Comparison of ENCODE assay signal across 21 cellular contexts in genomic region chr3:151599103-151599672, GRCh38.
DNase-seq lines count a peak whose midpoint lies in the region; FAIRE-seq and TF ChIP-seq lines count a peak whose summit lies in the region.
"Had no signal": no experiment of that assay in that cellular context is flagged by ENCODE, and none has a peak within 500 bp of the region (broad histone marks: within the 10 kb centered on the region; RNA-seq: fewer than 3 reads in every experiment).

No MANE protein-coding gene starts in this region.

- DNase-seq in ELF-1 (ENCODE audit: low read depth, low spot score), result peak; percentile 57
- DNase-seq in OCI-M2 (lab: John Stamatoyannopoulos, UW; ENCODE audit: unreplicated experiment), result peak; percentile 22
- DNase-seq in endodermal cell, result peak; percentile 64
- DNase-seq in nephron progenitor cell, result peak; percentile 10
- DNase-seq in activated naive CD8-positive, alpha-beta T cell treated with anti-CD3 and anti-CD28 coated beads for 36 hours, result no peak
- no peak for DNase-seq in GM12892 (ENCODE audit: insufficient read length)
- no peak for DNase-seq in effector memory CD4-positive, alpha-beta T cell
- no peak for DNase-seq in DMS114 treated with DMSO at 0.1 percent for 48 hours (lab: John Stamatoyannopoulos, UW; ENCODE audit: unreplicated experiment)
- DNase-seq: C1 segment of cervical spinal cord; COR-L47; GDM1; GOT3; MV-4-11; NCI-H1436; NCI-H2081 treated with DMSO at 0.1 percent for 48 hours; NCI-H345; NCI-H526 treated with DMSO at 0.1 percent for 48 hours; NK-92 treated with Interleukin-12 subunit alpha and Interleukin-12 subunit beta, amount 100 ng/mL, for 24 hours; OCI-M1 had no signal

- H3K36me3 ChIP-seq in endodermal cell (ENCODE audit: control insufficient read depth, insufficient read depth, low read length), result no peaks in the 10 kb centered on the region
- H3K36me3 ChIP-seq in effector memory CD4-positive, alpha-beta T cell (ENCODE audit: control insufficient read depth, insufficient read depth, low read length), result no peaks in the 10 kb centered on the region

- TF ChIP-seq CTCF in endodermal cell (conservative IDR thresholded peaks at IDR 0.05) (no peak), nephron progenitor cell (IDR thresholded peaks at IDR 0.05) (no peak)

- WGBS in endodermal cell (ENCODE audit: insufficient coverage in 1 of 2, insufficient read length in 1 of 2), 2 experiments, result 90% methylated on average over 7 of the region's 7 CpGs; no CpG with 5 or more reads in 1 of the 2 experiments

- no peak overlapping the region for H3K27ac ChIP-seq in endodermal cell (ENCODE audit: low read depth, low read length)
- H3K27ac ChIP-seq in effector memory CD4-positive, alpha-beta T cell (ENCODE audit: insufficient read depth, low read length, poor library complexity, severe bottlenecking), result no peak overlapping the region

- H3K4me1 ChIP-seq in endodermal cell (ENCODE audit: control insufficient read depth, insufficient read depth, low read length), result peaks cover 6% of the 10 kb centered on the region
- H3K4me1 ChIP-seq in effector memory CD4-positive, alpha-beta T cell (ENCODE audit: control insufficient read depth, insufficient read depth, low read length, poor library complexity, severe bottlenecking), result no peaks in the 10 kb centered on the region

- H3K4me3 ChIP-seq in endodermal cell (ENCODE audit: low read length), result no peak overlapping the region
- no peak overlapping the region for H3K4me3 ChIP-seq in effector memory CD4-positive, alpha-beta T cell (ENCODE audit: insufficient read depth, low read depth, low read length, poor library complexity, severe bottlenecking)

- H3K27me3 ChIP-seq in endodermal cell (ENCODE audit: control insufficient read depth, insufficient read depth, low read length, poor library complexity, severe bottlenecking), result no peaks in the 10 kb centered on the region
- no peaks in the 10 kb centered on the region for H3K27me3 ChIP-seq in effector memory CD4-positive, alpha-beta T cell (replicated peaks; ENCODE audit: control insufficient read depth, insufficient read depth, low read length, poor library complexity, severe bottlenecking)

- H3K9me3 ChIP-seq in endodermal cell (ENCODE audit: control insufficient read depth, low read length), result no peaks in the 10 kb centered on the region
- no peaks in the 10 kb centered on the region for H3K9me3 ChIP-seq in effector memory CD4-positive, alpha-beta T cell (ENCODE audit: control insufficient read depth, low read length)

- H3K4me1 Mint-ChIP-seq in endodermal cell (peaks cover 19% of the 10 kb centered on the region), nephron progenitor cell (peaks cover 25% of the 10 kb centered on the region)
- peaks cover 1% of the 10 kb centered on the region for H3K4me1 Mint-ChIP-seq in activated naive CD8-positive, alpha-beta T cell treated with anti-CD3 and anti-CD28 coated beads for 36 hours

- TF ChIP-seq POLR2A in GM12892 (IDR thresholded peaks at IDR 0.05; ENCODE audit: low read depth, low read length), result no peak

- H3K27ac Mint-ChIP-seq in endodermal cell (no peak overlapping the region), nephron progenitor cell (peak overlapping the region; percentile 73)
- no peak overlapping the region for H3K27ac Mint-ChIP-seq in activated naive CD8-positive, alpha-beta T cell treated with anti-CD3 and anti-CD28 coated beads for 36 hours

- no peak for FAIRE-seq in GM12892 (lab: Jason Lieb, UNC)
- FAIRE-seq: A204.1, GM19239 had no signal

- H3K9me3 Mint-ChIP-seq in endodermal cell (no peaks in the 10 kb centered on the region), nephron progenitor cell (no peaks in the 10 kb centered on the region)
- H3K9me3 Mint-ChIP-seq in activated naive CD8-positive, alpha-beta T cell treated with anti-CD3 and anti-CD28 coated beads for 36 hours, result no peaks in the 10 kb centered on the region

- H3K9ac ChIP-seq in endodermal cell (ENCODE audit: extremely low read depth, low read length, poor library complexity, severe bottlenecking), result no peak overlapping the region

- H3K4me3 Mint-ChIP-seq in endodermal cell (no peak overlapping the region), nephron progenitor cell (no peak overlapping the region)
- no peak overlapping the region for H3K4me3 Mint-ChIP-seq in activated naive CD8-positive, alpha-beta T cell treated with anti-CD3 and anti-CD28 coated beads for 36 hours

- H3K27me3 Mint-ChIP-seq in endodermal cell (ENCODE audit: insufficient read depth) (no peaks in the 10 kb centered on the region), nephron progenitor cell (ENCODE audit: low read depth, poor library complexity) (no peaks in the 10 kb centered on the region)
- no peaks in the 10 kb centered on the region for H3K27me3 Mint-ChIP-seq in activated naive CD8-positive, alpha-beta T cell treated with anti-CD3 and anti-CD28 coated beads for 36 hours

- H3K36me3 Mint-ChIP-seq in endodermal cell (ENCODE audit: low read depth) (no peaks in the 10 kb centered on the region), nephron progenitor cell (ENCODE audit: low read depth) (no peaks in the 10 kb centered on the region)
- no peaks in the 10 kb centered on the region for H3K36me3 Mint-ChIP-seq in activated naive CD8-positive, alpha-beta T cell treated with anti-CD3 and anti-CD28 coated beads for 36 hours

Comparison
In these comparisons a context has a peak if more than half of its experiments do, and no peak if none do; other contexts are left out.
1. DNase-seq: peak in ELF-1 (single experiment), OCI-M2 (single experiment), endodermal cell (single experiment) and nephron progenitor cell (single experiment); none in activated naive CD8-positive, alpha-beta T cell treated with anti-CD3 and anti-CD28 coated beads for 36 hours (single experiment), GM12892 (single experiment), effector memory CD4-positive, alpha-beta T cell (0 of 3) and DMS114 treated with DMSO at 0.1 percent for 48 hours (single experiment).